10 cellular contexts compared by ENCODE assay signal in the genomic region with DNA sequence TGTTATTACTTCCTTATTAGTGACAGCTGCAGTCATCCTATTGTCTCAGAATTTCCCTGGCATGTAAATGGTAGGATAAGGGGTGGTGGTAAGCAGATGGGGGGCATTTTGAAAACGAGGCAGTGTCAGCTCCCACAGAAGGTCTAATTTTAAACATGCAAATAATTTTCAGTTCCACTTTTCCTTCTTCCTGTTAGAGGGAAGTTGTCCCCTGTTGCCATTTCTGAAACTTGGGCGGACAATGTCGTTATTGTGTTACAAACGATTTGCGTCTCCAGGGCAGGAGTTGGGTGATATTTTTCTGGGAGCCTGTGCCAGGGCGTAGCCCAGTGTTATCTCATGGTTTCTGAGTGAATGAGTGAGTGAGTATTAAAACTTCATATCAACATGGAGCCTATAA. TPM values are rescaled to one million over a fixed set of nuclear protein-coding genes. Genes with fewer than 3 reads are reported as not detected.
DNase-seq lines count a peak whose midpoint lies in the region; ATAC-seq, FAIRE-seq and TF ChIP-seq lines count a peak whose summit lies in the region.
"Had no signal": no experiment of that assay in that cellular context is flagged by ENCODE, and none has a peak within 500 bp of the region (broad histone marks: within the 10 kb centered on the region; RNA-seq: fewer than 3 reads in every experiment).

No MANE protein-coding gene starts in this region.

- H3K27ac Mint-ChIP-seq in CD4-positive, CD25-positive, alpha-beta regulatory T cell = peak overlapping the region; percentile 81 to 91 (median 87)
- H3K27ac Mint-ChIP-seq in naive thymus-derived CD4-positive, alpha-beta T cell = peak overlapping the region in 8 of 9 donors; percentile 46 to 78 (median 59)

- no peak overlapping the region for H2AFZ ChIP-seq in K562 (ENCODE audit: low read depth, low read length)

- intact Hi-C loops in K562 (cut with micrococcal nuclease) = no loop called here
- intact Hi-C loops in naive thymus-derived CD4-positive, alpha-beta T cell (cut with micrococcal nuclease) = no loop called here

- no peak overlapping the region for H3K27ac ChIP-seq in CD4-positive, CD25-positive, alpha-beta regulatory T cell (ENCODE audit: insufficient read depth, low read length, poor library complexity, severe bottlenecking)
- 0 out of 3 replicates have a peak overlapping the region, but pooled peaks have one; percentile 40 for H3K27ac ChIP-seq in K562 (ENCODE audit: extremely low read depth, low read depth, low read length)
- H3K27ac ChIP-seq in naive thymus-derived CD4-positive, alpha-beta T cell (ENCODE audit: low read depth, low read length) = no peak overlapping the region

- WGBS in K562 (ENCODE audit: insufficient coverage, low coverage, missing lambda C conversion rate) = 55% methylated on average over 6 of the region's 6 CpGs

- DNase-seq in CD4-positive, CD25-positive, alpha-beta regulatory T cell = no peak
- no peak for DNase-seq in K562 (ENCODE audit: extremely low read depth in 1 of 4, low spot score in 3 of 4)
- no peak for DNase-seq in naive thymus-derived CD4-positive, alpha-beta T cell
- DNase-seq in cerebellum (ENCODE audit: low spot score) = no peak
- DNase-seq: activated gamma-delta T cell treated with Interleukin-2 at 50 U/mL for 16 hours, NCI-H1436 treated with DMSO at 0.1 percent for 48 hours had no signal

- no peak overlapping the region for H3K4me2 ChIP-seq in K562 (ENCODE audit: insufficient read depth, low read length)

- peaks cover 43 to 88% (median 66%) of the 10 kb centered on the region in 4 donors for H3K4me1 Mint-ChIP-seq in CD4-positive, CD25-positive, alpha-beta regulatory T cell
- H3K4me1 Mint-ChIP-seq in naive thymus-derived CD4-positive, alpha-beta T cell = peaks cover 24 to 78% (median 67%) of the 10 kb centered on the region in 7 donors

- H3K9me3 Mint-ChIP-seq in CD4-positive, CD25-positive, alpha-beta regulatory T cell = no peaks in the 10 kb centered on the region
- no peaks in the 10 kb centered on the region for H3K9me3 Mint-ChIP-seq in naive thymus-derived CD4-positive, alpha-beta T cell

- TF ChIP-seq RAD21 in K562 (CRISPR knock-in tag; conservative IDR thresholded peaks at IDR 0.05 in 1 of 2, IDR thresholded peaks at IDR 0.05 in 1 of 2) = 0 out of 4 replicates have a peak, but pooled peaks of 1 of the 2 experiments have one; percentile 5

- no peaks in the 10 kb centered on the region for H4K20me1 ChIP-seq in K562 (replicated peaks; ENCODE audit: control insufficient read depth, insufficient read depth, low read length)

- peaks cover 58% of the 10 kb centered on the region for H3K4me1 ChIP-seq in CD4-positive, CD25-positive, alpha-beta regulatory T cell (ENCODE audit: control insufficient read depth, insufficient read depth, low read length, poor library complexity, severe bottlenecking)
- H3K4me1 ChIP-seq in K562 (replicated peaks in 1 of 2; ENCODE audit: control insufficient read depth in 2 of 2, insufficient read depth in 2 of 2, low read length in 2 of 2) = peaks cover 34 to 55% of the 10 kb centered on the region in 2 experiments
- peaks cover 22 to 28% of the 10 kb centered on the region in 2 donors for H3K4me1 ChIP-seq in naive thymus-derived CD4-positive, alpha-beta T cell (ENCODE audit: control insufficient read depth in 2 of 2, insufficient read depth in 2 of 2, low read length in 2 of 2)

- peak overlapping the region in 3 of 4 donors; percentile 48 to 60 (median 53) for H3K4me3 Mint-ChIP-seq in CD4-positive, CD25-positive, alpha-beta regulatory T cell
- H3K4me3 Mint-ChIP-seq in naive thymus-derived CD4-positive, alpha-beta T cell = peak overlapping the region in 1 of 10 donors; percentile 31

- peaks cover 38% of the 10 kb centered on the region for H3K79me2 ChIP-seq in K562 (ENCODE audit: control insufficient read depth, insufficient read depth, low read length)

- H3K36me3 Mint-ChIP-seq in CD4-positive, CD25-positive, alpha-beta regulatory T cell = peaks cover 8% of the 10 kb centered on the region
- H3K36me3 Mint-ChIP-seq in naive thymus-derived CD4-positive, alpha-beta T cell = peaks cover 0 to 36% (median 8%) of the 10 kb centered on the region in 5 donors

- H3K9me3 ChIP-seq in CD4-positive, CD25-positive, alpha-beta regulatory T cell (ENCODE audit: control insufficient read depth in 2 of 2, low read length in 2 of 2) = no peaks in the 10 kb centered on the region
- no peaks in the 10 kb centered on the region for H3K9me3 ChIP-seq in K562 (replicated peaks; ENCODE audit: control insufficient read depth, insufficient read depth, low read depth, low read length)
- no peaks in the 10 kb centered on the region for H3K9me3 ChIP-seq in naive thymus-derived CD4-positive, alpha-beta T cell (ENCODE audit: control insufficient read depth in 2 of 3, low read length in 3 of 3)

- ATAC-seq in CD4-positive, CD25-positive, alpha-beta regulatory T cell (ENCODE audit: low read depth in 2 of 2) = peak in 1 of 2 donors; percentile 17
- ATAC-seq in HG02981 (IDR thresholded peaks at IDR 0.05; ENCODE audit: unreplicated experiment) (peak; percentile 28), K562 (no peak), HG02798 (IDR thresholded peaks at IDR 0.05; ENCODE audit: poor library complexity, unreplicated experiment) (no peak), HG03565 (IDR thresholded peaks at IDR 0.05; ENCODE audit: unreplicated experiment) (no peak), HG03439 (IDR thresholded peaks at IDR 0.05; ENCODE audit: unreplicated experiment) (no peak)
- no peak for ATAC-seq in naive thymus-derived CD4-positive, alpha-beta T cell

- H3K9ac ChIP-seq in K562 (ENCODE audit: insufficient read depth in 1 of 2, low read depth in 2 of 2, low read length in 2 of 2) = peak overlapping the region in 1 of 2 experiments; percentile 40; a peak in 1 of 4 replicates

- CTCF ChIA-PET in K562 (lab: Yijun Ruan, JAX; ENCODE audit: low intra/inter-chr PET ratio) = no interaction called here
- CTCF ChIA-PET in naive thymus-derived CD4-positive, alpha-beta T cell (lab: Charles Lee) = no interaction called here

- BruUV-seq in K562 (replicated peaks; lab: Mats Ljungman, UMichigan) = no TSS peak

- in situ Hi-C loops in K562 (cut with MboI) = no loop called here

- no peak for TF ChIP-seq POLR2A in K562 (conservative IDR thresholded peaks at IDR 0.05)

- no peak for FAIRE-seq in K562 (lab: Jason Lieb, UNC)

- POLR2A ChIA-PET in K562 (lab: Yijun Ruan, JAX) = no interaction called here
- POLR2A ChIA-PET in naive thymus-derived CD4-positive, alpha-beta T cell (lab: Charles Lee) = interaction anchor here (1.2 kb wide), 1 partner anchor 59 kb away, joined by 3 read pairs; no protein-coding TSS in a partner anchor

- peak overlapping the region; percentile 4 for H3K4me3 ChIP-seq in CD4-positive, CD25-positive, alpha-beta regulatory T cell (ENCODE audit: low read depth, low read length)
- H3K4me3 ChIP-seq in K562 = no peak overlapping the region
- no peak overlapping the region for H3K4me3 ChIP-seq in naive thymus-derived CD4-positive, alpha-beta T cell (ENCODE audit: low read length)

- no peak for TF ChIP-seq CTCF in K562 (IDR thresholded peaks at IDR 0.05 in 2 of 3, conservative IDR thresholded peaks at IDR 0.05 in 1 of 3; ENCODE audit: insufficient read depth in 2 of 3, low read depth in 1 of 3, low read length in 3 of 3)

- no peaks in the 10 kb centered on the region for H3K9me1 ChIP-seq in K562 (ENCODE audit: control insufficient read depth, insufficient read depth, low read length)

- H3K27me3 ChIP-seq in CD4-positive, CD25-positive, alpha-beta regulatory T cell (ENCODE audit: control insufficient read depth, insufficient read depth, low read length) = no peaks in the 10 kb centered on the region
- H3K27me3 ChIP-seq in K562 (ENCODE audit: control insufficient read depth in 2 of 2, insufficient read depth in 2 of 2, low read length in 2 of 2) = no peaks in the 10 kb centered on the region
- H3K27me3 ChIP-seq in naive thymus-derived CD4-positive, alpha-beta T cell (ENCODE audit: control insufficient read depth in 2 of 2, insufficient read depth in 2 of 2, low read length in 2 of 2) = no peaks in the 10 kb centered on the region

- H3K36me3 ChIP-seq in CD4-positive, CD25-positive, alpha-beta regulatory T cell (ENCODE audit: control insufficient read depth, insufficient read depth, low read length) = no peaks in the 10 kb centered on the region
- 0 out of 3 replicates have a peak, but pooled peaks cover 2% of the 10 kb centered on the region for H3K36me3 ChIP-seq in K562 (ENCODE audit: control insufficient read depth, insufficient read depth, low read length)
- no peaks in the 10 kb centered on the region for H3K36me3 ChIP-seq in naive thymus-derived CD4-positive, alpha-beta T cell (ENCODE audit: control insufficient read depth in 2 of 3, insufficient read depth in 3 of 3, low read length in 3 of 3)

- no peak for TF ChIP-seq EP300 in K562 (IDR thresholded peaks at IDR 0.05; ENCODE audit: low read length)

- no peaks in the 10 kb centered on the region for H3K27me3 Mint-ChIP-seq in CD4-positive, CD25-positive, alpha-beta regulatory T cell
- no peaks in the 10 kb centered on the region for H3K27me3 Mint-ChIP-seq in naive thymus-derived CD4-positive, alpha-beta T cell

TF ChIP-seq in K562, 482 proteins besides CTCF, POLR2A, EP300 and RAD21 (continues in another document):
- no peak for TF ChIP-seq TGIF2 (CRISPR knock-in tag; IDR thresholded peaks at IDR 0.05)

RNA-seq across cellular contexts. Expression of gene PTPRJ, which starts 7.4 kb away (rescaled TPM):
- total RNA-seq in CD4-positive, CD25-positive, alpha-beta regulatory T cell = 81.8 TPM
- 10 to 100 TPM; 13.8 to 20.2 (median 16.9) TPM for polyA plus RNA-seq in CD4-positive, CD25-positive, alpha-beta regulatory T cell
- total RNA-seq in K562 (2011; cell fraction: chromatin; rRNA removed; ENCODE audit: low replicate concordance) = 6.8 and 11.6 TPM in 2 replicates
- 3.7 and 3.8 TPM in 2 replicates for total RNA-seq in K562 (2011; cell fraction: nucleolus; rRNA removed)
- 6.5 and 12.5 TPM in 2 replicates for total RNA-seq in K562 (2011; cell fraction: nucleoplasm; rRNA removed)
- total RNA-seq in K562 (2014; rRNA removed) (3.8 and 5.0 TPM in 2 replicates), K562 (2014; rRNA removed; fragmentation: Illumina TruSeq; extraction: Trizol) (6.7 and 7.1 TPM in 2 replicates), K562 (2015; rRNA removed; fragmentation: Illumina TruSeq; extraction: Trizol) (7.1 TPM in 2 replicates), K562 (2021) (10.2 and 10.7 TPM in 2 replicates), cerebellum (30.3 TPM)
- polyA plus RNA-seq in K562 (2011; rRNA removed) (3.8 and 4.8 TPM in 2 replicates), K562 (2014; fragmentation: Illumina TruSeq; extraction: Trizol) (5.7 and 5.8 TPM in 2 replicates), K562 (2014; fragmentation: Nextera tagmentation; extraction: Ambion mirVana) (under 1 TPM; 0.56 to 0.65 TPM), K562 (2014; rRNA removed) (3.5 and 4.0 TPM in 2 replicates)
- polyA plus RNA-seq in K562 (2011; cell fraction: cytosol; rRNA removed) = 3.3 and 3.5 TPM in 2 replicates
- 2.5 and 3.5 TPM in 2 replicates for polyA plus RNA-seq in K562 (2011; cell fraction: nucleus; rRNA removed)
- 4.9 and 6.3 TPM in 2 replicates for polyA plus RNA-seq in K562 (2012)
- 3.3 and 4.6 TPM in 2 replicates for polyA minus RNA-seq in K562 (2011; rRNA and poly(A)+ RNA removed)
- polyA minus RNA-seq in K562 (2011; cell fraction: cytosol; rRNA and poly(A)+ RNA removed) = 2.5 and 3.1 TPM in 2 replicates
- 1.5 and 2.2 TPM in 2 replicates for polyA minus RNA-seq in K562 (2011; cell fraction: nucleus; rRNA and poly(A)+ RNA removed)
- total RNA-seq in naive thymus-derived CD4-positive, alpha-beta T cell = 10 to 100 TPM; 31.8 to 82.3 (median 53.9) TPM
- 10 to 100 TPM in 1 of 2 donors, 1 to 10 TPM in 1; 7.0 to 11.8 TPM for polyA plus RNA-seq in naive thymus-derived CD4-positive, alpha-beta T cell
